ENCODE assay signal across 15 cellular contexts in the genomic region with DNA sequence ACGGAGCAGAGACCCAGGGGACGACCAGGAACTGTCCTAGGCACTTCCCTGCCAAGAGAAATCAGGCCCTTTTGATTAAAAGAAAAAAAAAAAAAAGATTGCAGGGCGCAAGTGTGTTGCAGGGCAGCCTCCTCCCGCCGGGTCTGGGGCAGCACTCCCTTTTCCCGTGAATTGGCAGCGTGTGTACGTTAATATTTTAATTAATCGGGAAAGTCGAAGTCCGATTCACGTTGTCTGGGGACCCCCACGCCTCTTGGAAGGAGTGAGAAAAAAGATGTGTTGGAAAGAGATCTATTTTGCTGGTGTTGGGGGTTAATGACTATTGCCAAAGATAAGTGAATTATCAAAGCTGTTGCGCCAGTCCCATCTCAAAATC. TPM values are rescaled to one million over a fixed set of nuclear protein-coding genes. Genes with fewer than 3 reads are reported as not detected.
DNase-seq lines count a peak whose midpoint lies in the region; ATAC-seq and TF ChIP-seq lines count a peak whose summit lies in the region.
"Had no signal": no experiment of that assay in that cellular context is flagged by ENCODE, and none has a peak within 500 bp of the region (broad histone marks: within the 10 kb centered on the region; RNA-seq: fewer than 3 reads in every experiment).

No MANE protein-coding gene starts in this region.

- H3K27me3 Mint-ChIP-seq in stimulated activated naive CD8-positive, alpha-beta T cell treated with anti-CD3 and anti-CD28 coated beads, Interleukin-15, Interleukin-2, amounts not matched to agents 100 ng/mL and 50 ng/mL, for 24 hours, result peaks cover 71% of the 10 kb centered on the region
- H3K27me3 Mint-ChIP-seq in stimulated activated naive CD8-positive, alpha-beta T cell treated with anti-CD3 and anti-CD28 coated beads, Interleukin-15, amount 100 ng/mL, for 72 hours, result peaks cover 98% of the 10 kb centered on the region
- H3K27me3 Mint-ChIP-seq in endodermal cell (ENCODE audit: insufficient read depth), result peaks cover 86% of the 10 kb centered on the region
- H3K27me3 Mint-ChIP-seq in neural progenitor cell (ENCODE audit: insufficient read depth, low read depth), result peaks cover 71% of the 10 kb centered on the region
- peaks cover 64% of the 10 kb centered on the region for H3K27me3 Mint-ChIP-seq in activated CD4-positive, alpha-beta T cell treated with anti-CD3 and anti-CD28 coated beads for 36 hours

- CTCF ChIA-PET in activated CD4-positive, alpha-beta T cell treated with anti-CD3 and anti-CD28 coated beads for 36 hours (lab: Charles Lee), result interaction anchor here (0.9 to 1.1 kb wide), 2 partner anchors 335 to 931 kb away, joined by 4 to 5 read pairs; no protein-coding TSS in a partner anchor

- H4K20me1 ChIP-seq in neural progenitor cell (ENCODE audit: low read depth), result peaks cover 88% of the 10 kb centered on the region

- no peaks in the 10 kb centered on the region for H3K9me3 Mint-ChIP-seq in stimulated activated naive CD8-positive, alpha-beta T cell treated with anti-CD3 and anti-CD28 coated beads, Interleukin-15, Interleukin-2, amounts not matched to agents 100 ng/mL and 50 ng/mL, for 24 hours
- H3K9me3 Mint-ChIP-seq in stimulated activated naive CD8-positive, alpha-beta T cell treated with anti-CD3 and anti-CD28 coated beads, Interleukin-15, amount 100 ng/mL, for 72 hours, result no peaks in the 10 kb centered on the region
- H3K9me3 Mint-ChIP-seq in endodermal cell, result no peaks in the 10 kb centered on the region
- H3K9me3 Mint-ChIP-seq in neural progenitor cell, result no peaks in the 10 kb centered on the region
- no peaks in the 10 kb centered on the region for H3K9me3 Mint-ChIP-seq in activated CD4-positive, alpha-beta T cell treated with anti-CD3 and anti-CD28 coated beads for 36 hours (ENCODE audit: low read depth)
- H3K9me3 Mint-ChIP-seq: activated naive CD4-positive, alpha-beta T cell treated with anti-CD3 and anti-CD28 coated beads for 36 hours had no signal

- peak overlapping the region; percentile 52 for H3K27ac Mint-ChIP-seq in stimulated activated naive CD8-positive, alpha-beta T cell treated with anti-CD3 and anti-CD28 coated beads, Interleukin-15, Interleukin-2, amounts not matched to agents 100 ng/mL and 50 ng/mL, for 24 hours
- H3K27ac Mint-ChIP-seq in stimulated activated naive CD8-positive, alpha-beta T cell treated with anti-CD3 and anti-CD28 coated beads, Interleukin-15, amount 100 ng/mL, for 72 hours, result no peak overlapping the region
- H3K27ac Mint-ChIP-seq in endodermal cell (no peak overlapping the region), neural progenitor cell (no peak overlapping the region)
- H3K27ac Mint-ChIP-seq in activated CD4-positive, alpha-beta T cell treated with anti-CD3 and anti-CD28 coated beads for 36 hours, result no peak overlapping the region
- H3K27ac Mint-ChIP-seq: activated naive CD4-positive, alpha-beta T cell treated with anti-CD3 and anti-CD28 coated beads for 36 hours had no signal

- POLR2A ChIA-PET in activated CD4-positive, alpha-beta T cell treated with anti-CD3 and anti-CD28 coated beads for 36 hours (lab: Charles Lee), result no interaction called here

- 3% methylated on average over 8 to 14 of the region's 14 CpGs for WGBS in endodermal cell (ENCODE audit: insufficient coverage in 1 of 2, insufficient read length in 1 of 2), 2 experiments

- DNase-seq in stimulated activated naive CD8-positive, alpha-beta T cell treated with anti-CD3 and anti-CD28 coated beads, Interleukin-15, amount 100 ng/mL, for 72 hours, result no peak
- DNase-seq in endodermal cell, result no peak
- no peak for DNase-seq in neural progenitor cell (ENCODE audit: low spot score)
- no peak for DNase-seq in stimulated activated CD4-positive, alpha-beta T cell treated with anti-CD3 and anti-CD28 coated beads, Interleukin-2, amount 100 ng/mL, for 48 hours
- no peak for DNase-seq in activated CD4-positive, alpha-beta T cell treated with anti-CD3 and anti-CD28 coated beads for 36 hours
- no peak for DNase-seq in T1000 (lab: John Stamatoyannopoulos, UW)
- DNase-seq in medulla oblongata (ENCODE audit: extremely low spot score), result no peak
- DNase-seq: activated naive CD4-positive, alpha-beta T cell treated with anti-CD3 and anti-CD28 coated beads for 36 hours; GDM1; NCI-H2081; NCI-H774; stimulated activated CD4-positive, alpha-beta T cell treated with anti-CD3 and anti-CD28 coated beads, Interleukin-2, amount 100 ng/mL, for 24 hours had no signal

- no peak overlapping the region for H3K9ac ChIP-seq in endodermal cell (ENCODE audit: extremely low read depth, low read length, poor library complexity, severe bottlenecking)
- H3K9ac ChIP-seq in neural progenitor cell, result no peak overlapping the region

- H3K4me1 Mint-ChIP-seq in stimulated activated naive CD8-positive, alpha-beta T cell treated with anti-CD3 and anti-CD28 coated beads, Interleukin-15, Interleukin-2, amounts not matched to agents 100 ng/mL and 50 ng/mL, for 24 hours (ENCODE audit: low read depth), result peaks cover 33% of the 10 kb centered on the region
- H3K4me1 Mint-ChIP-seq in stimulated activated naive CD8-positive, alpha-beta T cell treated with anti-CD3 and anti-CD28 coated beads, Interleukin-15, amount 100 ng/mL, for 72 hours, result peaks cover 49% of the 10 kb centered on the region
- H3K4me1 Mint-ChIP-seq in endodermal cell (peaks cover 28% of the 10 kb centered on the region), neural progenitor cell (peaks cover 38% of the 10 kb centered on the region)
- H3K4me1 Mint-ChIP-seq in activated CD4-positive, alpha-beta T cell treated with anti-CD3 and anti-CD28 coated beads for 36 hours, result peaks cover 18% of the 10 kb centered on the region

- H3K4me3 ChIP-seq in endodermal cell (ENCODE audit: low read length) (no peak overlapping the region), neural progenitor cell (peak overlapping the region; percentile 34)
- H3K4me3 ChIP-seq: cardiac muscle cell, lung had no signal

- H3K4me1 ChIP-seq in endodermal cell (ENCODE audit: control insufficient read depth, insufficient read depth, low read length), result peaks cover 9% of the 10 kb centered on the region
- peaks cover 36% of the 10 kb centered on the region for H3K4me1 ChIP-seq in neural progenitor cell

- ATAC-seq in stimulated activated naive CD8-positive, alpha-beta T cell treated with anti-CD3 and anti-CD28 coated beads, Interleukin-15, amount 100 ng/mL, for 72 hours, result no peak
- no peak for ATAC-seq in activated CD4-positive, alpha-beta T cell treated with anti-CD3 and anti-CD28 coated beads for 36 hours

- no peak overlapping the region for H3K4me3 Mint-ChIP-seq in stimulated activated naive CD8-positive, alpha-beta T cell treated with anti-CD3 and anti-CD28 coated beads, Interleukin-15, Interleukin-2, amounts not matched to agents 100 ng/mL and 50 ng/mL, for 24 hours
- peak overlapping the region in 1 of 2 donors; percentile 32 for H3K4me3 Mint-ChIP-seq in stimulated activated naive CD8-positive, alpha-beta T cell treated with anti-CD3 and anti-CD28 coated beads, Interleukin-15, amount 100 ng/mL, for 72 hours
- H3K4me3 Mint-ChIP-seq in endodermal cell (peak overlapping the region; percentile 44), neural progenitor cell (peak overlapping the region; percentile 74)
- no peak overlapping the region for H3K4me3 Mint-ChIP-seq in activated CD4-positive, alpha-beta T cell treated with anti-CD3 and anti-CD28 coated beads for 36 hours
- H3K4me3 Mint-ChIP-seq: activated naive CD4-positive, alpha-beta T cell treated with anti-CD3 and anti-CD28 coated beads for 36 hours had no signal

- H3K27me3 ChIP-seq in endodermal cell (ENCODE audit: control insufficient read depth, insufficient read depth, low read length, poor library complexity, severe bottlenecking), result peaks cover 91% of the 10 kb centered on the region
- peaks cover 98% of the 10 kb centered on the region for H3K27me3 ChIP-seq in neural progenitor cell

- H3K36me3 ChIP-seq in endodermal cell (ENCODE audit: control insufficient read depth, insufficient read depth, low read length) (no peaks in the 10 kb centered on the region), neural progenitor cell (no peaks in the 10 kb centered on the region)
- H3K36me3 ChIP-seq: cardiac muscle cell had no signal

- H3K79me2 ChIP-seq in neural progenitor cell (ENCODE audit: low read depth), result no peaks in the 10 kb centered on the region

- no peaks in the 10 kb centered on the region for H3K9me3 ChIP-seq in endodermal cell (ENCODE audit: control insufficient read depth, low read length)
- no peaks in the 10 kb centered on the region for H3K9me3 ChIP-seq in neural progenitor cell (ENCODE audit: low read depth)

- peak overlapping the region; percentile 76 for H3K4me2 ChIP-seq in neural progenitor cell

- H3K36me3 Mint-ChIP-seq in stimulated activated naive CD8-positive, alpha-beta T cell treated with anti-CD3 and anti-CD28 coated beads, Interleukin-15, Interleukin-2, amounts not matched to agents 100 ng/mL and 50 ng/mL, for 24 hours (ENCODE audit: low read depth), result peaks cover 17% of the 10 kb centered on the region
- H3K36me3 Mint-ChIP-seq in endodermal cell (ENCODE audit: low read depth) (no peaks in the 10 kb centered on the region), neural progenitor cell (no peaks in the 10 kb centered on the region)
- no peaks in the 10 kb centered on the region for H3K36me3 Mint-ChIP-seq in activated CD4-positive, alpha-beta T cell treated with anti-CD3 and anti-CD28 coated beads for 36 hours (ENCODE audit: low read depth)

- no peak for TF ChIP-seq CTCF in endodermal cell (conservative IDR thresholded peaks at IDR 0.05)
- no peak for TF ChIP-seq CTCF in neural progenitor cell (IDR thresholded peaks at IDR 0.05)

- H3K27ac ChIP-seq in endodermal cell (ENCODE audit: low read depth, low read length) (no peak overlapping the region), neural progenitor cell (no peak overlapping the region)
- H3K27ac ChIP-seq: cardiac muscle cell had no signal

- intact Hi-C loops in activated CD4-positive, alpha-beta T cell treated with anti-CD3 and anti-CD28 coated beads for 36 hours (cut with DNase I, micrococcal nuclease), result loop anchor here (5.0 to 10.0 kb wide), 2 partner anchors 209 to 1333 kb away; no protein-coding TSS in a partner anchor

- peaks cover 52% of the 10 kb centered on the region for H3F3A ChIP-seq in neural progenitor cell (ENCODE audit: low read depth)

- H2AFZ ChIP-seq in neural progenitor cell (replicated peaks), result no peak overlapping the region

RNA-seq across cellular contexts. Expression of gene EBF3, which starts 1.3 kb away (rescaled TPM):
- 1 to 10 TPM in 1 of 2 donors, under 1 TPM in 1; 0.44 to 2.0 TPM for total RNA-seq in endodermal cell
- 20.8 TPM for polyA plus RNA-seq in endodermal cell (2013, experiment 1 of 2)
- polyA plus RNA-seq in endodermal cell (2013, experiment 2 of 2), result 16.1 TPM
- total RNA-seq in neural progenitor cell (ENCODE audit: low replicate concordance), result 0.15 and 0.40 TPM in 2 replicates
- not detected for total RNA-seq in activated CD4-positive, alpha-beta T cell treated with anti-CD3 and anti-CD28 coated beads for 36 hours
- total RNA-seq: activated naive CD4-positive, alpha-beta T cell treated with anti-CD3 and anti-CD28 coated beads for 36 hours had no signal

Comparison
In these comparisons a context has a peak if more than half of its experiments do, and no peak if none do; other contexts are left out.
1. H3K4me3 Mint-ChIP-seq: peak in endodermal cell (single experiment) and neural progenitor cell (single experiment); none in stimulated activated naive CD8-positive, alpha-beta T cell treated with anti-CD3 and anti-CD28 coated beads, Interleukin-15, Interleukin-2, amounts not matched to agents 100 ng/mL and 50 ng/mL, for 24 hours (single experiment) and activated CD4-positive, alpha-beta T cell treated with anti-CD3 and anti-CD28 coated beads for 36 hours (single experiment).